ENCODE assay signal across 34 cellular contexts in genomic region chr15:36389107-36389506, GRCh38.
"Had no signal": no experiment of that assay in that cellular context is flagged by ENCODE, and none has a peak within 500 bp of the region (broad histone marks: within the 10 kb centered on the region; RNA-seq: fewer than 3 reads in every experiment).

No MANE protein-coding gene starts in this region.

- H3K36me3 Mint-ChIP-seq: activated CD8-positive, alpha-beta memory T cell treated with anti-CD3 and anti-CD28 coated beads, Interleukin-2, amount 10 ng/mL, durations not matched to agents 7 days and 5 days; activated naive CD4-positive, alpha-beta T cell treated with anti-CD3 and anti-CD28 coated beads, Interleukin-2, amount 50 U/mL, for 24 hours; activated naive CD8-positive, alpha-beta T cell treated with anti-CD3 and anti-CD28 coated beads for 36 hours had no signal

- H3K27ac Mint-ChIP-seq: activated B cell treated with CpG ODN at 0.5 μM for 24 hours; activated CD8-positive, alpha-beta memory T cell treated with anti-CD3 and anti-CD28 coated beads, Interleukin-2, amount 10 ng/mL, durations not matched to agents 7 days and 5 days; activated CD8-positive, alpha-beta T cell treated with anti-CD3 and anti-CD28 coated beads, Interleukin-2, amount 10 ng/mL, durations not matched to agents 7 days and 5 days; activated naive CD4-positive, alpha-beta T cell treated with anti-CD3 and anti-CD28 coated beads for 36 hours; activated naive CD4-positive, alpha-beta T cell treated with anti-CD3 and anti-CD28 coated beads, Interleukin-2, amount 50 U/mL, for 24 hours; activated naive CD8-positive, alpha-beta T cell treated with anti-CD3 and anti-CD28 coated beads for 36 hours; activated naive CD8-positive, alpha-beta T cell treated with anti-CD3 and anti-CD28 coated beads, Interleukin-2, amount 50 U/mL, for 24 hours; activated T-helper 1 cell treated with anti-CD3 and anti-CD28 coated beads, Interleukin-12 subunit alpha, Interleukin-12 subunit beta, Interleukin-2, Interleukin-4 antibody, amounts not matched to agents 30 ng/mL and 10 ng/mL and 1 ng/mL, durations not matched to agents 14 hours and 24 hours and 36 hours; activated T-helper 2 cell treated with anti-CD3 and anti-CD28 coated beads, Interferon-gamma antibody, Interleukin-2, Interleukin-4, amounts not matched to agents 10 μg/mL and 5 μg/mL and 100 μg/mL, durations not matched to agents 14 hours and 24 hours and 36 hours; effector memory CD8-positive, alpha-beta T cell; T-helper 17 cell; T-helper 2 cell treated with Interferon-gamma antibody and Interleukin-4, amounts not matched to agents 5 μg/mL and 100 μg/mL, for 36 hours had no signal

- H3K4me3 Mint-ChIP-seq: activated B cell treated with CpG ODN at 0.5 μM for 24 hours; activated CD8-positive, alpha-beta memory T cell treated with anti-CD3 and anti-CD28 coated beads, Interleukin-2, amount 10 ng/mL, durations not matched to agents 7 days and 5 days; activated CD8-positive, alpha-beta T cell treated with anti-CD3 and anti-CD28 coated beads, Interleukin-2, amount 10 ng/mL, durations not matched to agents 7 days and 5 days; activated naive CD4-positive, alpha-beta T cell treated with anti-CD3 and anti-CD28 coated beads for 36 hours; activated naive CD4-positive, alpha-beta T cell treated with anti-CD3 and anti-CD28 coated beads, Interleukin-2, amount 50 U/mL, for 24 hours; activated naive CD8-positive, alpha-beta T cell treated with anti-CD3 and anti-CD28 coated beads for 36 hours; activated naive CD8-positive, alpha-beta T cell treated with anti-CD3 and anti-CD28 coated beads, Interleukin-2, amount 50 U/mL, for 24 hours; activated T-helper 1 cell treated with anti-CD3 and anti-CD28 coated beads, Interleukin-12 subunit alpha, Interleukin-12 subunit beta, Interleukin-2, Interleukin-4 antibody, amounts not matched to agents 30 ng/mL and 10 ng/mL and 1 ng/mL, durations not matched to agents 14 hours and 24 hours and 36 hours; effector memory CD8-positive, alpha-beta T cell; T-helper 17 cell; T-helper 2 cell treated with Interferon-gamma antibody and Interleukin-4, amounts not matched to agents 5 μg/mL and 100 μg/mL, for 36 hours had no signal

- H3K27me3 ChIP-seq: adrenal gland, body of pancreas, esophagus squamous epithelium, heart left ventricle had no signal

- H3K36me3 ChIP-seq: adrenal gland, esophagus squamous epithelium, heart left ventricle, WERI-Rb-1 had no signal

- H3K27ac ChIP-seq: adrenal gland, body of pancreas, epithelial cell of prostate, esophagus squamous epithelium, heart left ventricle, WERI-Rb-1 had no signal

- H3K27me3 Mint-ChIP-seq: activated B cell treated with CpG ODN at 0.5 μM for 24 hours; activated CD8-positive, alpha-beta memory T cell treated with anti-CD3 and anti-CD28 coated beads, Interleukin-2, amount 10 ng/mL, durations not matched to agents 7 days and 5 days; activated naive CD8-positive, alpha-beta T cell treated with anti-CD3 and anti-CD28 coated beads for 36 hours; activated naive CD8-positive, alpha-beta T cell treated with anti-CD3 and anti-CD28 coated beads, Interleukin-2, amount 50 U/mL, for 24 hours; effector memory CD8-positive, alpha-beta T cell; T-helper 17 cell had no signal

- H3K4me3 ChIP-seq: adrenal gland, body of pancreas, esophagus squamous epithelium, heart left ventricle had no signal

- H3K4me1 Mint-ChIP-seq: activated B cell treated with CpG ODN at 0.5 μM for 24 hours; activated CD8-positive, alpha-beta memory T cell treated with anti-CD3 and anti-CD28 coated beads, Interleukin-2, amount 10 ng/mL, durations not matched to agents 7 days and 5 days; activated naive CD4-positive, alpha-beta T cell treated with anti-CD3 and anti-CD28 coated beads, Interleukin-2, amount 50 U/mL, for 24 hours; activated naive CD8-positive, alpha-beta T cell treated with anti-CD3 and anti-CD28 coated beads for 36 hours; activated naive CD8-positive, alpha-beta T cell treated with anti-CD3 and anti-CD28 coated beads, Interleukin-2, amount 50 U/mL, for 24 hours; T-helper 17 cell had no signal

- H3K9me3 ChIP-seq: adrenal gland, body of pancreas, esophagus squamous epithelium, heart left ventricle had no signal

- DNase-seq: activated B cell treated with CpG ODN at 0.5 μM for 24 hours; activated CD4-positive, alpha-beta T cell treated with anti-CD3 and anti-CD28 coated beads for 48 hours; activated CD4-positive, alpha-beta T cell treated with anti-CD3 and anti-CD28 coated beads, Interleukin-2, amount 50 U/mL, for 1 hour; activated CD4-positive, alpha-beta T cell treated with anti-CD3 and anti-CD28 coated beads, Interleukin-2, amount 50 U/mL, for 48 hours; activated CD8-positive, alpha-beta memory T cell treated with anti-CD3 and anti-CD28 coated beads, Interleukin-2, amount 10 ng/mL, durations not matched to agents 7 days and 5 days; activated CD8-positive, alpha-beta memory T cell treated with anti-CD3 and anti-CD28 coated beads, Interleukin-2, amount 50 U/mL, for 4 hours; activated CD8-positive, alpha-beta T cell treated with anti-CD3 and anti-CD28 coated beads, Interleukin-2, amount 10 ng/mL, durations not matched to agents 7 days and 5 days; activated effector memory CD4-positive, alpha-beta T cell treated with anti-CD3 and anti-CD28 coated beads, Interleukin-2, amount 50 U/mL, for 16 hours; activated naive CD4-positive, alpha-beta T cell treated with anti-CD3 and anti-CD28 coated beads for 36 hours; activated naive CD8-positive, alpha-beta T cell treated with anti-CD3 and anti-CD28 coated beads for 36 hours; activated naive CD8-positive, alpha-beta T cell treated with anti-CD3 and anti-CD28 coated beads, Interleukin-2, amount 50 U/mL, for 24 hours; activated T-cell treated with anti-CD3 and anti-CD28 coated beads, Interleukin-2, amount 50 U/mL, for 1 hour; activated T-cell treated with anti-CD3 and anti-CD28 coated beads, Interleukin-2, amount 50 U/mL, for 48 hours; adrenal gland; amygdala; aorta; body of pancreas; caudate nucleus; cortex of kidney; dermis blood vessel endothelial cell; effector CD4-positive, alpha-beta T cell; effector memory CD8-positive, alpha-beta T cell; esophagus squamous epithelium; foreskin fibroblast; heart left ventricle; T-helper 17 cell; T1000; WERI-Rb-1 had no signal

- H3K9me3 Mint-ChIP-seq: activated B cell treated with CpG ODN at 0.5 μM for 24 hours; activated naive CD4-positive, alpha-beta T cell treated with anti-CD3 and anti-CD28 coated beads for 36 hours; activated naive CD4-positive, alpha-beta T cell treated with anti-CD3 and anti-CD28 coated beads, Interleukin-2, amount 50 U/mL, for 24 hours; activated naive CD8-positive, alpha-beta T cell treated with anti-CD3 and anti-CD28 coated beads for 36 hours; activated T-helper 1 cell treated with anti-CD3 and anti-CD28 coated beads, Interleukin-12 subunit alpha, Interleukin-12 subunit beta, Interleukin-2, Interleukin-4 antibody, amounts not matched to agents 30 ng/mL and 10 ng/mL and 1 ng/mL, durations not matched to agents 14 hours and 24 hours and 36 hours; activated T-helper 2 cell treated with anti-CD3 and anti-CD28 coated beads, Interferon-gamma antibody, Interleukin-2, Interleukin-4, amounts not matched to agents 10 μg/mL and 5 μg/mL and 100 μg/mL, durations not matched to agents 14 hours and 24 hours and 36 hours; effector memory CD8-positive, alpha-beta T cell; T-helper 2 cell treated with Interferon-gamma antibody and Interleukin-4, amounts not matched to agents 5 μg/mL and 100 μg/mL, for 36 hours had no signal

- H3K4me1 ChIP-seq: adrenal gland, body of pancreas, esophagus squamous epithelium, heart left ventricle had no signal

- ATAC-seq: activated CD4-positive, CD25-positive, alpha-beta regulatory T cell treated with anti-CD3 and anti-CD28 coated beads, Interleukin-2, amount 50 U/mL, for 24 hours; activated CD8-positive, alpha-beta memory T cell treated with anti-CD3 and anti-CD28 coated beads, Interleukin-2, amount 10 ng/mL, durations not matched to agents 7 days and 5 days; activated CD8-positive, alpha-beta T cell treated with anti-CD3 and anti-CD28 coated beads, Interleukin-2, amount 10 ng/mL, durations not matched to agents 7 days and 5 days; activated naive CD8-positive, alpha-beta T cell treated with anti-CD3 and anti-CD28 coated beads, Interleukin-2, amount 50 U/mL, for 24 hours; body of pancreas; effector memory CD8-positive, alpha-beta T cell; heart left ventricle; T-helper 17 cell had no signal
